ENCODE assay signal across 1 cellular context in genomic region chr11:123357990-123358827, GRCh38.
A peak's percentile ranks its signal among the peaks of the same experiment; 100 is the strongest.
TF ChIP-seq lines count a peak whose summit lies in the region.

No MANE protein-coding gene starts in this region.

TF ChIP-seq in HEK293, 187 proteins besides CTCF, POLR2A, EP300 and RAD21 (continued from another document and continues in another):
- TF ChIP-seq ELK4 (IDR thresholded peaks at IDR 0.05; ENCODE audit: borderline replicate concordance, low read depth, low read length) (no peak), REPIN1 (tag by site-specific recombination; IDR thresholded peaks at IDR 0.05; ENCODE audit: low read depth) (no peak), ZNF621 (tag by site-specific recombination; IDR thresholded peaks at IDR 0.05) (no peak), MEIS1 (CRISPR knock-in tag; IDR thresholded peaks at IDR 0.05; ENCODE audit: borderline replicate concordance) (no peak), YY2 (tag by site-specific recombination; IDR thresholded peaks at IDR 0.05) (no peak), ZNF623 (tag by site-specific recombination; IDR thresholded peaks at IDR 0.05) (no peak), YY1 (tag by site-specific recombination; IDR thresholded peaks at IDR 0.05) (no peak), ZNF423 (tag by site-specific recombination; IDR thresholded peaks at IDR 0.05) (no peak), ZNF701 (tag by site-specific recombination; IDR thresholded peaks at IDR 0.05) (peak; percentile 49; the same call in 1 of the 2 replicates), ZNF138 (tag by site-specific recombination; IDR thresholded peaks at IDR 0.05; ENCODE audit: borderline replicate concordance) (no peak), ZNF24 (tag by site-specific recombination; IDR thresholded peaks at IDR 0.05) (no peak), ZNF324 (tag by site-specific recombination; IDR thresholded peaks at IDR 0.05) (no peak), ZNF518A (tag by site-specific recombination; conservative IDR thresholded peaks at IDR 0.05; ENCODE audit: low read depth) (no peak), ZNF529 (tag by site-specific recombination; IDR thresholded peaks at IDR 0.05; ENCODE audit: insufficient replicate concordance) (no peak), ZNF654 (tag by site-specific recombination; IDR thresholded peaks at IDR 0.05; ENCODE audit: low read depth) (peak; percentile 35; the same call in 1 of the 2 replicates), ZNF514 (tag by site-specific recombination; IDR thresholded peaks at IDR 0.05) (no peak), ZNF768 (tag by site-specific recombination; IDR thresholded peaks at IDR 0.05) (no peak), ZFHX2 (tag by site-specific recombination; conservative IDR thresholded peaks at IDR 0.05) (peak; percentile 67), PRDM2 (tag by site-specific recombination; IDR thresholded peaks at IDR 0.05; ENCODE audit: borderline replicate concordance) (no peak), ZNF707 (tag by site-specific recombination; IDR thresholded peaks at IDR 0.05) (no peak), ZNF394 (tag by site-specific recombination; IDR thresholded peaks at IDR 0.05; ENCODE audit: borderline replicate concordance) (no peak), ZNF645 (tag by site-specific recombination; IDR thresholded peaks at IDR 0.05) (no peak), ZSCAN30 (tag by site-specific recombination; IDR thresholded peaks at IDR 0.05) (no peak), ZNF776 (tag by site-specific recombination; IDR thresholded peaks at IDR 0.05; ENCODE audit: borderline replicate concordance) (no peak), ZNF704 (tag by site-specific recombination; IDR thresholded peaks at IDR 0.05) (no peak), REST (tag by site-specific recombination; IDR thresholded peaks at IDR 0.05) (no peak), HOXA7 (CRISPR knock-in tag; IDR thresholded peaks at IDR 0.05; ENCODE audit: borderline replicate concordance) (no peak), FEZF1 (tag by site-specific recombination; IDR thresholded peaks at IDR 0.05) (no peak), KLF1 (tag by site-specific recombination; IDR thresholded peaks at IDR 0.05) (no peak), ZNF830 (tag by site-specific recombination; IDR thresholded peaks at IDR 0.05; ENCODE audit: low read depth) (no peak), ZNF555 (tag by site-specific recombination; conservative IDR thresholded peaks at IDR 0.05) (no peak), ZNF549 (tag by site-specific recombination; IDR thresholded peaks at IDR 0.05) (no peak), ZNF202 (tag by site-specific recombination; IDR thresholded peaks at IDR 0.05; ENCODE audit: borderline replicate concordance) (peak; percentile 61; the same call in 1 of the 2 replicates), ZNF16 (tag by site-specific recombination; IDR thresholded peaks at IDR 0.05; ENCODE audit: low read depth) (no peak), PRDM4 (tag by site-specific recombination; IDR thresholded peaks at IDR 0.05) (no peak), ZNF354C (tag by site-specific recombination; IDR thresholded peaks at IDR 0.05; ENCODE audit: borderline replicate concordance, low read depth) (no peak), GLI4 (tag by site-specific recombination; IDR thresholded peaks at IDR 0.05) (no peak), ZNF513 (tag by site-specific recombination; IDR thresholded peaks at IDR 0.05) (no peak), ZNF248 (tag by site-specific recombination; IDR thresholded peaks at IDR 0.05) (no peak)
